Comparison of ENCODE assay signal across 8 cellular contexts in genomic region chr1:36300526-36300925, GRCh38. TPM values are rescaled to one million over a fixed set of nuclear protein-coding genes. Genes with fewer than 3 reads are reported as not detected.
DNase-seq lines count a peak whose midpoint lies in the region; ATAC-seq, FAIRE-seq and TF ChIP-seq lines count a peak whose summit lies in the region.

No MANE protein-coding gene starts in this region.

- peaks cover 13% of the 10 kb centered on the region for H3K4me1 Mint-ChIP-seq in MCF 10A (ENCODE audit: insufficient read depth, unreplicated experiment)
- peaks cover 0 to under 1% of the 10 kb centered on the region in 2 donors for H3K4me1 Mint-ChIP-seq in immature natural killer cell

- TF ChIP-seq EP300 in A549 (IDR thresholded peaks at IDR 0.05), result no peak

- 100% methylated on average over 1 of the region's 1 CpG for WGBS in A549 (ENCODE audit: missing lambda C conversion rate)

- CTCF ChIA-PET in A549 (lab: Yijun Ruan, JAX), result interaction anchor here (0.6 to 2.6 kb wide), 16 partner anchors 9 to 201 kb away, joined by 3 to 12 read pairs (median 4); partner anchors contain the start of genes THRAP3 and TRAPPC3
- CTCF ChIA-PET in MCF 10A (lab: Yijun Ruan, JAX), result interaction anchor here (0.6 to 2.8 kb wide), 24 partner anchors 9 to 1142 kb away, joined by 3 to 25 read pairs (median 5); partner anchors contain the start of genes THRAP3 and TRAPPC3

- no peak for TF ChIP-seq CTCF in A549 (IDR thresholded peaks at IDR 0.05)
- TF ChIP-seq CTCF in MCF 10A (IDR thresholded peaks at IDR 0.05; ENCODE audit: unreplicated experiment), result no peak

- H3K9me3 ChIP-seq in A549 (no peaks in the 10 kb centered on the region), muscle layer of duodenum (ENCODE audit: control insufficient read depth in 1 of 2, low read length in 2 of 2) (no peaks in the 10 kb centered on the region)

- H3K27me3 ChIP-seq in muscle layer of duodenum (ENCODE audit: low read depth, low read length), result no peaks in the 10 kb centered on the region

- H3K36me3 ChIP-seq in muscle layer of duodenum (ENCODE audit: control insufficient read depth in 1 of 2, insufficient read depth in 2 of 2, low read length in 2 of 2), result peaks cover 53 to 83% of the 10 kb centered on the region in 2 donors

- in situ Hi-C loops in ACHN (cut with HindIII; ENCODE audit: low pct_ligation_motif_present, low pct_unique_long_range_greater_than_20kb, low sequenced_read_pairs), result no loop called here

- H3K4me2 ChIP-seq in A549, result peak overlapping the region; percentile 47

- H3K36me3 Mint-ChIP-seq in MCF 10A (ENCODE audit: insufficient read depth, unreplicated experiment) (peaks cover 99% of the 10 kb centered on the region), immature natural killer cell (peaks cover 10 to 39% (median 35%) of the 10 kb centered on the region in 3 donors)

- DNase-seq in A549 (ENCODE audit: low read depth in 1 of 2, low spot score in 1 of 2) (no peak), HT1080 (ENCODE audit: low read depth) (peak; percentile 75), MCF 10A (ENCODE audit: unreplicated experiment) (no peak), GM03348 (ENCODE audit: low spot score) (no peak), immature natural killer cell (no peak), ACHN (no peak), NCI-H526 treated with DMSO at 0.1 percent for 48 hours (lab: John Stamatoyannopoulos, UW) (no peak)

- no peak for FAIRE-seq in A549 (lab: Jason Lieb, UNC)

- H3K27me3 Mint-ChIP-seq in MCF 10A (ENCODE audit: insufficient read depth, unreplicated experiment), result no peaks in the 10 kb centered on the region
- H3K27me3 Mint-ChIP-seq in immature natural killer cell (ENCODE audit: low read depth in 3 of 3), result peaks cover 1 to 2% (median 2%) of the 10 kb centered on the region in 3 donors

- intact Hi-C loops in MCF 10A (cut with micrococcal nuclease), result no loop called here

- H3K27ac ChIP-seq in A549 (peak overlapping the region; percentile 25 to 56; a peak in 3 of 6 replicates), muscle layer of duodenum (ENCODE audit: low read length) (peak overlapping the region; percentile 62)

- no peak overlapping the region for H3K4me3 ChIP-seq in A549
- no peak overlapping the region for H3K4me3 ChIP-seq in muscle layer of duodenum (ENCODE audit: low read depth in 1 of 2, low read length in 2 of 2)

- H3K27ac Mint-ChIP-seq in MCF 10A (ENCODE audit: low read depth, unreplicated experiment) (peak overlapping the region; percentile 67), immature natural killer cell (peak overlapping the region in 3 of 6 donors; percentile 15 to 53 (median 18))

- H3K4me1 ChIP-seq in A549 (peaks cover 32% of the 10 kb centered on the region), muscle layer of duodenum (ENCODE audit: control insufficient read depth in 1 of 2, insufficient read depth in 2 of 2, low read length in 2 of 2) (peaks cover 0 to 5% of the 10 kb centered on the region in 2 donors)

- no peak for TF ChIP-seq RAD21 in A549 (conservative IDR thresholded peaks at IDR 0.05 in 1 of 2, IDR thresholded peaks at IDR 0.05 in 1 of 2)

- H3K4me3 Mint-ChIP-seq in MCF 10A (ENCODE audit: unreplicated experiment), result no peak overlapping the region
- no peak overlapping the region for H3K4me3 Mint-ChIP-seq in immature natural killer cell

- POLR2A ChIA-PET in A549 (lab: Yijun Ruan, JAX), result interaction anchor here (1.0 to 2.1 kb wide), 2 partner anchors 86 to 151 kb away, joined by 3 to 6 read pairs; partner anchors contain the start of gene TRAPPC3
- POLR2A ChIA-PET in MCF 10A (lab: Yijun Ruan, JAX), result interaction anchor here (0.6 to 1.8 kb wide), 15 partner anchors 9 to 198 kb away, joined by 3 to 14 read pairs (median 4); partner anchors contain the start of genes OSCP1, THRAP3 and TRAPPC3

- ATAC-seq in A549, result no peak

- no peaks in the 10 kb centered on the region for H3K9me3 Mint-ChIP-seq in MCF 10A (ENCODE audit: unreplicated experiment)
- peaks cover 0 to 1% (median 0%) of the 10 kb centered on the region in 6 donors for H3K9me3 Mint-ChIP-seq in immature natural killer cell

- no TSS peak for BruUV-seq in MCF 10A (replicated peaks; lab: Mats Ljungman, UMichigan)

- TF ChIP-seq POLR2A in A549 (IDR thresholded peaks at IDR 0.05; ENCODE audit: low read length), result no peak

TF ChIP-seq in A549, 52 proteins besides CTCF, POLR2A, EP300 and RAD21:
- TF ChIP-seq NR3C1 (IDR thresholded peaks at IDR 0.05) (no peak), KDM1A (IDR thresholded peaks at IDR 0.05; ENCODE audit: low read depth) (no peak), MYC (IDR thresholded peaks at IDR 0.05; ENCODE audit: borderline replicate concordance, low read length) (no peak), SREBF2 (IDR thresholded peaks at IDR 0.05) (no peak), REST (IDR thresholded peaks at IDR 0.05) (no peak), FOXS1 (CRISPR knock-in tag; IDR thresholded peaks at IDR 0.05) (no peak), RCOR1 (IDR thresholded peaks at IDR 0.05; ENCODE audit: low read depth, low read length) (no peak), GATA3 (IDR thresholded peaks at IDR 0.05; ENCODE audit: borderline replicate concordance) (no peak), ELK1 (IDR thresholded peaks at IDR 0.05; ENCODE audit: low read depth, low read length) (no peak), ZSCAN20 (CRISPR knock-in tag; IDR thresholded peaks at IDR 0.05) (no peak), ZFP36 (IDR thresholded peaks at IDR 0.05; ENCODE audit: borderline replicate concordance, partially characterized antibody) (no peak), CBX2 (IDR thresholded peaks at IDR 0.05; ENCODE audit: borderline replicate concordance, low read depth) (no peak), NFE2L2 (conservative IDR thresholded peaks at IDR 0.05; ENCODE audit: low read length) (no peak)

RNA-seq across cellular contexts. Expression of gene SH3D21, which starts 5.6 kb away (rescaled TPM):
- polyA plus RNA-seq in A549 (2011; rRNA removed) (0.41 and 0.53 TPM in 2 replicates), A549 (2017; fragmentation: RNase III; extraction: RNeasy Plus Mini Kit Qiagen cat#74134 plus additional on column Dnase treatment) (1.1 to 1.6 TPM (median 1.4 TPM) in 3 replicates), immature natural killer cell (under 1 TPM in 2 of 3 donors, not detected in 1; 0.26 to 0.96 TPM)
- polyA plus RNA-seq in A549 (2012; cell fraction: cytosol; rRNA removed), result 0.42 and 0.45 TPM in 2 replicates
- polyA plus RNA-seq in A549 (2012; cell fraction: nucleus; rRNA removed), result 3.7 and 4.1 TPM in 2 replicates
- polyA minus RNA-seq in A549 (2011; rRNA and poly(A)+ RNA removed), result 0.34 and 0.45 TPM in 2 replicates
- 0.88 and 2.6 TPM in 2 replicates for total RNA-seq in HT1080 (2014; rRNA removed; shearing (Covaris generic))
- polyA plus RNA-seq in HT1080 (2015; cell fraction: cytosol; rRNA removed), result 0.21 and 0.53 TPM in 2 replicates
- polyA plus RNA-seq in HT1080 (2015; cell fraction: nucleus; rRNA removed), result 7.3 and 7.5 TPM in 2 replicates
- 3.2 and 3.3 TPM in 2 replicates for total RNA-seq in MCF 10A (2022)

RNA-seq across cellular contexts. Expression of gene EVA1B, which starts 22.9 kb away (rescaled TPM):
- polyA plus RNA-seq in A549 (2011; rRNA removed) (2.0 and 2.9 TPM in 2 replicates), A549 (2017; fragmentation: RNase III; extraction: RNeasy Plus Mini Kit Qiagen cat#74134 plus additional on column Dnase treatment) (7.5 to 10.8 TPM (median 8.5 TPM) in 3 replicates), immature natural killer cell (10 to 100 TPM in 2 of 3 donors, 1 to 10 TPM in 1; 8.8 to 29.2 (median 11.1) TPM)
- 11.5 and 19.9 TPM in 2 replicates for polyA plus RNA-seq in A549 (2012; cell fraction: cytosol; rRNA removed)
- 8.9 and 13.1 TPM in 2 replicates for polyA plus RNA-seq in A549 (2012; cell fraction: nucleus; rRNA removed)
- polyA minus RNA-seq in A549 (2011; rRNA and poly(A)+ RNA removed), result 0.58 and 1.2 TPM in 2 replicates
- total RNA-seq in HT1080 (2014; rRNA removed; shearing (Covaris generic)), result 23.1 and 33.5 TPM in 2 replicates
- polyA plus RNA-seq in HT1080 (2015; cell fraction: cytosol; rRNA removed), result 54.4 and 66.9 TPM in 2 replicates
- 20.0 and 24.7 TPM in 2 replicates for polyA plus RNA-seq in HT1080 (2015; cell fraction: nucleus; rRNA removed)
- 4.8 and 5.7 TPM in 2 replicates for total RNA-seq in MCF 10A (2022)
